ENCODE assay signal across 16 cellular contexts in genomic region chr1:203135636-203136305, GRCh38. TPM values are rescaled to one million over a fixed set of nuclear protein-coding genes. Genes with fewer than 3 reads are reported as not detected.
DNase-seq lines count a peak whose midpoint lies in the region; ATAC-seq, FAIRE-seq and TF ChIP-seq lines count a peak whose summit lies in the region.
"Had no signal": no experiment of that assay in that cellular context is flagged by ENCODE, and none has a peak within 500 bp of the region (broad histone marks: within the 10 kb centered on the region; RNA-seq: fewer than 3 reads in every experiment).

No MANE protein-coding gene starts in this region.

- no peak overlapping the region for H3K4me3 Mint-ChIP-seq in stimulated activated naive CD8-positive, alpha-beta T cell treated with anti-CD3 and anti-CD28 coated beads, Interleukin-15, amount 100 ng/mL, for 72 hours
- H3K4me3 Mint-ChIP-seq: activated T-cell treated with anti-CD3 and anti-CD28 coated beads, Interleukin-2, amount 50 U/mL, for 24 hours; brain; natural killer cell treated with Interleukin-12 subunit alpha and Interleukin-12 subunit beta and Interleukin-15 and Interleukin-18, amount 100 ng/mL, for 72 hours had no signal

- no peak overlapping the region for H3K27ac Mint-ChIP-seq in stimulated activated naive CD8-positive, alpha-beta T cell treated with anti-CD3 and anti-CD28 coated beads, Interleukin-15, amount 100 ng/mL, for 72 hours
- H3K27ac Mint-ChIP-seq: activated T-cell treated with anti-CD3 and anti-CD28 coated beads, Interleukin-2, amount 50 U/mL, for 24 hours; natural killer cell treated with Interleukin-12 subunit alpha and Interleukin-12 subunit beta and Interleukin-15 and Interleukin-18, amount 100 ng/mL, for 72 hours had no signal

- H3K4me1 ChIP-seq in SJCRH30 (peaks cover 28% of the 10 kb centered on the region), foreskin keratinocyte (peaks cover 6% of the 10 kb centered on the region)

- TF ChIP-seq CTCF in foreskin keratinocyte (conservative IDR thresholded peaks at IDR 0.05): no peak

- peaks cover 22% of the 10 kb centered on the region for H3K27me3 Mint-ChIP-seq in stimulated activated naive CD8-positive, alpha-beta T cell treated with anti-CD3 and anti-CD28 coated beads, Interleukin-15, amount 100 ng/mL, for 72 hours

- H3K4me3 ChIP-seq in SJCRH30: no peak overlapping the region

- peaks cover 9% of the 10 kb centered on the region for H3K4me1 Mint-ChIP-seq in stimulated activated naive CD8-positive, alpha-beta T cell treated with anti-CD3 and anti-CD28 coated beads, Interleukin-15, amount 100 ng/mL, for 72 hours

- DNase-seq in stimulated activated naive CD8-positive, alpha-beta T cell treated with anti-CD3 and anti-CD28 coated beads, Interleukin-15, Interleukin-2, amounts not matched to agents 100 U/mL and 50 U/mL, for 24 hours: no peak
- no peak for DNase-seq in stimulated activated naive CD8-positive, alpha-beta T cell treated with anti-CD3 and anti-CD28 coated beads, Interleukin-15, amount 100 ng/mL, for 72 hours
- DNase-seq in SJCRH30 (peak in 1 of 2 experiments; percentile 50), foreskin keratinocyte (peak in 1 of 2 donors; percentile 10), H54 (ENCODE audit: insufficient read length, low spot score) (no peak), COLO829 (ENCODE audit: low spot score) (no peak)
- DNase-seq: NCI-H2029 treated with DMSO at 0.1 percent for 48 hours had no signal

- no peak for TF ChIP-seq POLR2A in H54 (IDR thresholded peaks at IDR 0.05; ENCODE audit: low read depth, low read length)

- H3K9me3 ChIP-seq in SJCRH30 (replicated peaks): no peaks in the 10 kb centered on the region

- peak; percentile 50 for ATAC-seq in stimulated activated naive CD8-positive, alpha-beta T cell treated with anti-CD3 and anti-CD28 coated beads, Interleukin-15, Interleukin-2, amounts not matched to agents 100 U/mL and 50 U/mL, for 24 hours
- ATAC-seq in stimulated activated naive CD8-positive, alpha-beta T cell treated with anti-CD3 and anti-CD28 coated beads, Interleukin-15, amount 100 ng/mL, for 72 hours: no peak
- ATAC-seq in foreskin keratinocyte: peak; percentile 46
- ATAC-seq in HG03045 (IDR thresholded peaks at IDR 0.05; ENCODE audit: unreplicated experiment): no peak
- no peak for ATAC-seq in HG02852 (IDR thresholded peaks at IDR 0.05; ENCODE audit: unreplicated experiment)

- H3K27ac ChIP-seq in SJCRH30: peak overlapping the region; percentile 21; the same call in 1 of the 2 replicates
- no peak overlapping the region for H3K27ac ChIP-seq in foreskin keratinocyte
- H3K27ac ChIP-seq: epithelial cell of prostate had no signal

- H3K36me3 ChIP-seq in SJCRH30: peaks cover 54% of the 10 kb centered on the region

- FAIRE-seq in H54 (lab: Jason Lieb, UNC): no peak
- FAIRE-seq: G401.6, TTC549, urothelium cell line had no signal

- H3K27me3 ChIP-seq in SJCRH30: no peaks in the 10 kb centered on the region
- H3K27me3 ChIP-seq in foreskin keratinocyte: peaks cover 9% of the 10 kb centered on the region

- H3K9me3 Mint-ChIP-seq in stimulated activated naive CD8-positive, alpha-beta T cell treated with anti-CD3 and anti-CD28 coated beads, Interleukin-15, amount 100 ng/mL, for 72 hours: no peaks in the 10 kb centered on the region
- H3K9me3 Mint-ChIP-seq: activated T-cell treated with anti-CD3 and anti-CD28 coated beads, Interleukin-2, amount 50 U/mL, for 24 hours; brain; natural killer cell treated with Interleukin-12 subunit alpha and Interleukin-12 subunit beta and Interleukin-15 and Interleukin-18, amount 100 ng/mL, for 72 hours had no signal

RNA-seq across cellular contexts. Expression of gene ADORA1, which starts 8.2 kb away (rescaled TPM):
- total RNA-seq in SJCRH30 (2014; rRNA removed; shearing (Covaris generic)): 53.8 and 60.9 TPM in 2 replicates
- total RNA-seq in foreskin keratinocyte: 0.21 and 0.71 TPM in 2 replicates
- polyA plus RNA-seq in foreskin keratinocyte: 0.20 and 0.59 TPM in 2 replicates
- total RNA-seq: natural killer cell treated with Interleukin-12 subunit alpha and Interleukin-12 subunit beta and Interleukin-15 and Interleukin-18, amount 100 ng/mL, for 72 hours had no signal

RNA-seq across cellular contexts. Expression of gene MYBPH, which starts 39.9 kb away (rescaled TPM):
- total RNA-seq in SJCRH30 (2014; rRNA removed; shearing (Covaris generic)): 1.1 and 1.8 TPM in 2 replicates
- not detected in 2 replicates for total RNA-seq in foreskin keratinocyte
- not detected in 2 replicates for polyA plus RNA-seq in foreskin keratinocyte
- total RNA-seq: natural killer cell treated with Interleukin-12 subunit alpha and Interleukin-12 subunit beta and Interleukin-15 and Interleukin-18, amount 100 ng/mL, for 72 hours had no signal

RNA-seq across cellular contexts. Expression of gene MYOG, which starts 50.0 kb away (rescaled TPM):
- 525 and 538 TPM in 2 replicates for total RNA-seq in SJCRH30 (2014; rRNA removed; shearing (Covaris generic))
- total RNA-seq in foreskin keratinocyte: not detected in 2 replicates
- polyA plus RNA-seq in foreskin keratinocyte: not detected in 2 replicates
- total RNA-seq: natural killer cell treated with Interleukin-12 subunit alpha and Interleukin-12 subunit beta and Interleukin-15 and Interleukin-18, amount 100 ng/mL, for 72 hours had no signal

RNA-seq across cellular contexts. Expression of gene CHI3L1, which starts 50.7 kb away (rescaled TPM):
- not detected in 2 replicates for total RNA-seq in SJCRH30 (2014; rRNA removed; shearing (Covaris generic))
- not detected in 2 replicates for total RNA-seq in foreskin keratinocyte
- not detected in 2 replicates for polyA plus RNA-seq in foreskin keratinocyte

Comparison
In these comparisons a context has a peak if more than half of its experiments do, and no peak if none do; other contexts are left out.
1. ATAC-seq: peak in stimulated activated naive CD8-positive, alpha-beta T cell treated with anti-CD3 and anti-CD28 coated beads, Interleukin-15, Interleukin-2, amounts not matched to agents 100 U/mL and 50 U/mL, for 24 hours (single experiment) and foreskin keratinocyte (single experiment); none in stimulated activated naive CD8-positive, alpha-beta T cell treated with anti-CD3 and anti-CD28 coated beads, Interleukin-15, amount 100 ng/mL, for 72 hours (single experiment), HG03045 (single experiment) and HG02852 (single experiment).
2. RNA of gene ADORA1, which starts 8.2 kb away (total RNA-seq): 53.8 to 60.9 TPM in SJCRH30; 0.21 to 0.71 TPM in foreskin keratinocyte; every median in the first group is over 10 times any median in the second.
3. RNA of gene MYOG, which starts 50.0 kb away (total RNA-seq): 525 to 538 TPM in SJCRH30; not detected in foreskin keratinocyte; every median in the first group is over 100 times any median in the second.